Comparison of ENCODE assay signal across 12 cellular contexts in genomic region chr10:110973400-110973799, GRCh38. TPM values are rescaled to one million over a fixed set of nuclear protein-coding genes. Genes with fewer than 3 reads are reported as not detected.
DNase-seq lines count a peak whose midpoint lies in the region; ATAC-seq and TF ChIP-seq lines count a peak whose summit lies in the region.
"Had no signal": no experiment of that assay in that cellular context is flagged by ENCODE, and none has a peak within 500 bp of the region (broad histone marks: within the 10 kb centered on the region; RNA-seq: fewer than 3 reads in every experiment).

No MANE protein-coding gene starts in this region.

- no peak for DNase-seq in CD4-positive, CD25-positive, alpha-beta regulatory T cell
- DNase-seq in Kasumi-1 (lab: John Stamatoyannopoulos, UW) (peak; percentile 38 to 39), activated B cell treated with CpG ODN at 0.5 μM for 24 hours (no peak), kidney tubule cell (ENCODE audit: low spot score) (no peak), H4 (ENCODE audit: low spot score) (no peak)
- DNase-seq in effector CD4-positive, alpha-beta T cell: no peak
- DNase-seq: NCI-H1417, NCI-H2029 treated with DMSO at 0.1 percent for 48 hours, NCI-H510A had no signal

- H3K4me3 ChIP-seq in CD4-positive, CD25-positive, alpha-beta regulatory T cell (ENCODE audit: low read depth, low read length): no peak overlapping the region
- H3K4me3 ChIP-seq in neutrophil (ENCODE audit: low read depth in 1 of 2, low read length in 1 of 2): no peak overlapping the region
- H3K4me3 ChIP-seq: BLaER1 had no signal

- ATAC-seq in CD4-positive, CD25-positive, alpha-beta regulatory T cell (ENCODE audit: low read depth in 2 of 2): no peak
- peak; percentile 45 for ATAC-seq in activated B cell treated with CpG ODN at 0.5 μM for 24 hours (ENCODE audit: low read depth)
- ATAC-seq: HepG2 had no signal

- no peak overlapping the region for H3K27ac ChIP-seq in CD4-positive, CD25-positive, alpha-beta regulatory T cell (ENCODE audit: insufficient read depth, low read length, poor library complexity, severe bottlenecking)
- peak overlapping the region; percentile 48 for H3K27ac ChIP-seq in neutrophil
- H3K27ac ChIP-seq: BLaER1 had no signal

- peaks cover 43 to 72% (median 50%) of the 10 kb centered on the region in 4 donors for H3K4me1 Mint-ChIP-seq in CD4-positive, CD25-positive, alpha-beta regulatory T cell
- peaks cover 79% of the 10 kb centered on the region for H3K4me1 Mint-ChIP-seq in activated B cell treated with CpG ODN at 0.5 μM for 24 hours

- no peaks in the 10 kb centered on the region for H3K4me1 ChIP-seq in CD4-positive, CD25-positive, alpha-beta regulatory T cell (ENCODE audit: control insufficient read depth, insufficient read depth, low read length, poor library complexity, severe bottlenecking)
- peaks cover 0 to 3% of the 10 kb centered on the region in 2 experiments for H3K4me1 ChIP-seq in neutrophil (ENCODE audit: control insufficient read depth in 1 of 2, insufficient read depth in 1 of 2, low read depth in 1 of 2, low read length in 1 of 2)
- H3K4me1 ChIP-seq: BLaER1 had no signal

- H3K9me3 Mint-ChIP-seq in CD4-positive, CD25-positive, alpha-beta regulatory T cell: peaks cover 0 to 4% (median 0%) of the 10 kb centered on the region in 7 donors
- H3K9me3 Mint-ChIP-seq in activated B cell treated with CpG ODN at 0.5 μM for 24 hours: no peaks in the 10 kb centered on the region

- TF ChIP-seq CTCF in activated B cell treated with CpG ODN at 0.5 μM for 24 hours (IDR thresholded peaks at IDR 0.05) (no peak), neutrophil (IDR thresholded peaks at IDR 0.05) (no peak)

- POLR2A ChIA-PET in activated B cell treated with CpG ODN at 0.5 μM for 24 hours (lab: Charles Lee): no interaction called here

- H3K9me3 ChIP-seq in CD4-positive, CD25-positive, alpha-beta regulatory T cell (ENCODE audit: control insufficient read depth in 2 of 2, low read length in 2 of 2): no peaks in the 10 kb centered on the region
- H3K9me3 ChIP-seq in neutrophil: no peaks in the 10 kb centered on the region

- H3K4me3 Mint-ChIP-seq in CD4-positive, CD25-positive, alpha-beta regulatory T cell: peak overlapping the region in 3 of 4 donors; percentile 3 to 12 (median 10)
- peak overlapping the region; percentile 48 for H3K4me3 Mint-ChIP-seq in activated B cell treated with CpG ODN at 0.5 μM for 24 hours

- intact Hi-C loops in activated B cell treated with CpG ODN at 0.5 μM for 24 hours (cut with micrococcal nuclease): loop anchor here (1.0 to 5.0 kb wide), 3 partner anchors 8 to 51 kb away; no protein-coding TSS in a partner anchor

- no peaks in the 10 kb centered on the region for H3K27me3 ChIP-seq in CD4-positive, CD25-positive, alpha-beta regulatory T cell (ENCODE audit: control insufficient read depth, insufficient read depth, low read length)
- H3K27me3 ChIP-seq in neutrophil: no peaks in the 10 kb centered on the region
- H3K27me3 ChIP-seq: BLaER1 had no signal

- no peaks in the 10 kb centered on the region for H3K27me3 Mint-ChIP-seq in CD4-positive, CD25-positive, alpha-beta regulatory T cell
- H3K27me3 Mint-ChIP-seq in activated B cell treated with CpG ODN at 0.5 μM for 24 hours: no peaks in the 10 kb centered on the region

- peaks cover 2% of the 10 kb centered on the region for H3K36me3 ChIP-seq in CD4-positive, CD25-positive, alpha-beta regulatory T cell (ENCODE audit: control insufficient read depth, insufficient read depth, low read length)
- no peaks in the 10 kb centered on the region for H3K36me3 ChIP-seq in neutrophil

- CTCF ChIA-PET in activated B cell treated with CpG ODN at 0.5 μM for 24 hours (lab: Charles Lee): no interaction called here

- no peak overlapping the region for H3K27ac Mint-ChIP-seq in CD4-positive, CD25-positive, alpha-beta regulatory T cell
- H3K27ac Mint-ChIP-seq in activated B cell treated with CpG ODN at 0.5 μM for 24 hours: peak overlapping the region; percentile 66

- peaks cover 19% of the 10 kb centered on the region for H3K36me3 Mint-ChIP-seq in CD4-positive, CD25-positive, alpha-beta regulatory T cell
- peaks cover 39% of the 10 kb centered on the region for H3K36me3 Mint-ChIP-seq in activated B cell treated with CpG ODN at 0.5 μM for 24 hours (ENCODE audit: low read depth)

RNA-seq across cellular contexts. Expression of gene SHOC2, which starts 54.0 kb away (rescaled TPM):
- total RNA-seq in CD4-positive, CD25-positive, alpha-beta regulatory T cell: 91.3 TPM
- 10 to 100 TPM; 62.1 to 68.0 (median 64.1) TPM for polyA plus RNA-seq in CD4-positive, CD25-positive, alpha-beta regulatory T cell
- 92.7 and 106 TPM in 2 replicates for total RNA-seq in activated B cell treated with CpG ODN at 0.5 μM for 24 hours
- total RNA-seq in H4 (2014; rRNA removed; shearing (Covaris generic)): 20.8 and 29.0 TPM in 2 replicates

RNA-seq across cellular contexts. Expression of gene BBIP1, which starts 54.4 kb away (rescaled TPM):
- total RNA-seq in CD4-positive, CD25-positive, alpha-beta regulatory T cell: 42.3 TPM
- 10 to 100 TPM; 34.1 to 39.8 (median 36.8) TPM for polyA plus RNA-seq in CD4-positive, CD25-positive, alpha-beta regulatory T cell
- 28.4 and 29.0 TPM in 2 replicates for total RNA-seq in activated B cell treated with CpG ODN at 0.5 μM for 24 hours
- total RNA-seq in H4 (2014; rRNA removed; shearing (Covaris generic)): 21.5 and 43.3 TPM in 2 replicates

Comparison
In these comparisons a context has a peak if more than half of its experiments do, and no peak if none do; other contexts are left out.
1. DNase-seq: peak in Kasumi-1 (2 of 2); none in CD4-positive, CD25-positive, alpha-beta regulatory T cell (0 of 3), activated B cell treated with CpG ODN at 0.5 μM for 24 hours (single experiment), kidney tubule cell (single experiment), H4 (single experiment) and effector CD4-positive, alpha-beta T cell (single experiment).